1 cellular context compared by ENCODE assay signal in the genomic region with DNA sequence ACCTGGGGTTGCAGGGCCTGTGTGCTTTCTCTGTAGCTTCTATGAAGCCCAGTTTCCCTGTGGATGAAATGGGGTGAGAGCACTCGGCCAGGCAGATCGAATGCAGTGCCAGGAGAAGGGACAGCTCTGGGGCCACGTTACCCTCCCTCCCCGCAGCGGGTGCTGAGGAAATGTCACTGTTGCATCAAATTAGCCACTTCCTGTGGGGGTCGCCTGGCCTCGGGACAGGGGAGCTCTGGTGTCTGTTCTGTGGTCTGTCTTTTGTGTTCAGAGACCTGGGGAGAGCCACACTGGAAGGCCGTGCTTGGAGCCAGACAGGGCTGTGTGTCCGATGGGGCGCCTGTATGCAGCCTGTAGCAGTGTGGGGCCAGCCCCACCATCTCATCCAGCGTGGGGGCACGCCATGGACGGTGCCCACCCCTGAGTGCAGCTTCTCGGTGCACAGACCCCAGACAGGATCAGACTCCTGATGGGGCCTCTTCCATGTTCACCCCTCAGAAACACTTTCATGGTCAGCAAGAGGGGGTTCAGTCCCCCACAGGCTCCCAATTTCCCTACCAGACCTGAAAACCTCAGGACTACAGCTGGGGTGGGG.
A peak's percentile ranks its signal among the peaks of the same experiment; 100 is the strongest.
TF ChIP-seq lines count a peak whose summit lies in the region.

No MANE protein-coding gene starts in this region.

TF ChIP-seq in K562, 482 proteins besides CTCF, POLR2A, EP300 and RAD21:
- no peak for TF ChIP-seq ZNF785 (CRISPR knock-in tag; IDR thresholded peaks at IDR 0.05)
- no peak for TF ChIP-seq TAF7 (tag; IDR thresholded peaks at IDR 0.05)
- TF ChIP-seq RBBP5 (IDR thresholded peaks at IDR 0.05; ENCODE audit: borderline replicate concordance, insufficient read depth, low read length, poor library complexity, severe bottlenecking) = no peak
- TF ChIP-seq ZBTB7A (IDR thresholded peaks at IDR 0.05; ENCODE audit: borderline replicate concordance, control insufficient read depth, low read depth, low read length) = peak; percentile 41; the same call in 1 of the 2 replicates
